In the genomic region with DNA sequence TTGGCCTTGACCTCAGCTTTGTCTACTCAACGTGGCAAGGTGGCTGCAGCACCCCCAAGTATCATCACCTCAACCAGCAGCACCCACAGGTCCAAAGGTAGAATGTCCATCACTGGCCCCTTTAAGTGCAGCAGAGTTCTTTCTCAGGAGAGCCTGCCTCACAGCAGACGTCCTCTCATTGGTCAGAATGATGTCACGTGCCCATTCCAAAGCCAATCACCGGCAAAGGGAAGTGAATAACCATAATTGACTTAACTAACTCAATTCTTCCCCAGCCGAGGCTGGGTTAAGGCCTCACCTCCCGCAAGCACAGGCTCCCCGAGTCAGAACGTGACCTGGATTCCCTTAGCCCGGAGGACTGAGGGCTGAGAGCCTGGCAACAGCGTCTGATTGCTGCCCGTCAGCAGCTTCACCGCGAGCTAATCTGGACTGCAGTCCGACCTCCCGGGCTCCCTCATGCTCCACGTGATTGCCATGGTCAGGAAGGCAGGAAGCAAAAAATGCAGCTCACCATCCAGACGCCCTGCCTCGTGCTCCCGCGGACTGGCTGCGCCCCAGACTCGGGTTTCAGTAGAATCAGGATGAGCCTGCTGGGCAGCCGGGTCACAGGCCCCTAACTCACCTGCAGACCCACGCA, we compare ENCODE assay signal across 2 cellular contexts.
TF ChIP-seq lines count a peak whose summit lies in the region.

No MANE protein-coding gene starts in this region.

TF ChIP-seq in liver, 16 proteins besides CTCF, POLR2A, EP300 and RAD21 (continued from another document):
- TF ChIP-seq, protein P1, sequence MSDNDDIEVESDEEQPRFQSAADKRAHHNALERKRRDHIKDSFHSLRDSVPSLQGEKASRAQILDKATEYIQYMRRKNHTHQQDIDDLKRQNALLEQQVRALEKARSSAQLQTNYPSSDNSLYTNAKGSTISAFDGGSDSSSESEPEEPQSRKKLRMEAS (IDR thresholded peaks at IDR 0.05), result peak; percentile 73
- no peak for TF ChIP-seq HNF4A (conservative IDR thresholded peaks at IDR 0.05)

TF ChIP-seq in HepG2, 621 proteins besides CTCF, POLR2A, EP300 and RAD21 (continued from another document):
- TF ChIP-seq, protein P2, sequence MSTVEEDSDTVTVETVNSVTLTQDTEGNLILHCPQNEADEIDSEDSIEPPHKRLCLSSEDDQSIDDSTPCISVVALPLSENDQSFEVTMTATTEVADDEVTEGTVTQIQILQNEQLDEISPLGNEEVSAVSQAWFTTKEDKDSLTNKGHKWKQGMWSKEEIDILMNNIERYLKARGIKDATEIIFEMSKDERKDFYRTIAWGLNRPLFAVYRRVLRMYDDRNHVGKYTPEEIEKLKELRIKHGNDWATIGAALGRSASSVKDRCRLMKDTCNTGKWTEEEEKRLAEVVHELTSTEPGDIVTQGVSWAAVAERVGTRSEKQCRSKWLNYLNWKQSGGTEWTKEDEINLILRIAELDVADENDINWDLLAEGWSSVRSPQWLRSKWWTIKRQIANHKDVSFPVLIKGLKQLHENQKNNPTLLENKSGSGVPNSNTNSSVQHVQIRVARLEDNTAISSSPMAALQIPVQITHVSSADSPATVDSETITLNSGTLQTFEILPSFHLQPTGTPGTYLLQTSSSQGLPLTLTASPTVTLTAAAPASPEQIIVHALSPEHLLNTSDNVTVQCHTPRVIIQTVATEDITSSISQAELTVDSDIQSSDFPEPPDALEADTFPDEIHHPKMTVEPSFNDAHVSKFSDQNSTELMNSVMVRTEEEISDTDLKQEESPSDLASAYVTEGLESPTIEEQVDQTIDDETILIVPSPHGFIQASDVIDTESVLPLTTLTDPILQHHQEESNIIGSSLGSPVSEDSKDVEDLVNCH (CRISPR knock-in tag; IDR thresholded peaks at IDR 0.05), result no peak
- TF ChIP-seq SIN3A (IDR thresholded peaks at IDR 0.05; ENCODE audit: borderline replicate concordance, low read depth, low read length), result no peak
- TF ChIP-seq, protein P3, sequence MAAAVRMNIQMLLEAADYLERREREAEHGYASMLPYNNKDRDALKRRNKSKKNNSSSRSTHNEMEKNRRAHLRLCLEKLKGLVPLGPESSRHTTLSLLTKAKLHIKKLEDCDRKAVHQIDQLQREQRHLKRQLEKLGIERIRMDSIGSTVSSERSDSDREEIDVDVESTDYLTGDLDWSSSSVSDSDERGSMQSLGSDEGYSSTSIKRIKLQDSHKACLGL (CRISPR knock-in tag; IDR thresholded peaks at IDR 0.05), result no peak
- no peak for TF ChIP-seq CENPT (CRISPR knock-in tag; IDR thresholded peaks at IDR 0.05; ENCODE audit: low read depth)
- no peak for TF ChIP-seq PHF21A (CRISPR knock-in tag; IDR thresholded peaks at IDR 0.05)
- TF ChIP-seq ZFP90 (CRISPR knock-in tag; IDR thresholded peaks at IDR 0.05; ENCODE audit: borderline replicate concordance), result no peak
- TF ChIP-seq YY1 (IDR thresholded peaks at IDR 0.05; ENCODE audit: insufficient read depth, insufficient replicate concordance, low read depth, low read length), result no peak
- no peak for TF ChIP-seq ZNF382 (CRISPR knock-in tag; IDR thresholded peaks at IDR 0.05; ENCODE audit: borderline replicate concordance)
- TF ChIP-seq CBFB (CRISPR knock-in tag; IDR thresholded peaks at IDR 0.05), result no peak
- TF ChIP-seq ZSCAN12 (CRISPR knock-in tag; IDR thresholded peaks at IDR 0.05), result no peak
- no peak for TF ChIP-seq ZNF501 (CRISPR knock-in tag; IDR thresholded peaks at IDR 0.05)
- TF ChIP-seq HOXA3 (CRISPR knock-in tag; IDR thresholded peaks at IDR 0.05), result no peak
- no peak for TF ChIP-seq ZNF260 (CRISPR knock-in tag; IDR thresholded peaks at IDR 0.05; ENCODE audit: borderline replicate concordance, low read depth)
- TF ChIP-seq ZNF839 (CRISPR knock-in tag; IDR thresholded peaks at IDR 0.05; ENCODE audit: borderline replicate concordance), result no peak
- no peak for TF ChIP-seq REPIN1 (CRISPR knock-in tag; IDR thresholded peaks at IDR 0.05; ENCODE audit: borderline replicate concordance, low read depth)
- TF ChIP-seq, protein P4, sequence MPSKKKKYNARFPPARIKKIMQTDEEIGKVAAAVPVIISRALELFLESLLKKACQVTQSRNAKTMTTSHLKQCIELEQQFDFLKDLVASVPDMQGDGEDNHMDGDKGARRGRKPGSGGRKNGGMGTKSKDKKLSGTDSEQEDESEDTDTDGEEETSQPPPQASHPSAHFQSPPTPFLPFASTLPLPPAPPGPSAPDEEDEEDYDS (CRISPR knock-in tag; IDR thresholded peaks at IDR 0.05), result no peak
